In the genomic region with DNA sequence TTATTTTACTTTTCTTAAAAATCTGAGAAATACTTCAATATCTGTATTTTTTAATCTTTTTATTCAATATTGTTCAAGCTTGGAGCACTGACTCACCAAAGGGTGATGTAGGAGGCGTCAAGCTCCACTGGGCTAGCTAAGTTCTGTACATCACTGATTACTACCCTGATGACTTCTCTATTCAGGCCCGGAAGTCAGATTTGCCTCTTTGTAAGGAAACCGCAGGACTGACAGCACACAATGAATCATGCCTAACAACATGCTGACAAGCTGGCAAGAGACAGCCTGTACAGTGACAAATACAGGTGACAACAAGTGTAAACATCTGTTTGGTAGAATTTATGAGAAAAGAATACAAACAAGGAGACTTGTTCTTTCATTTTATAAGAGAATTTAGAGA, we compare ENCODE assay signal across 1 cellular context.
TF ChIP-seq lines count a peak whose summit lies in the region.

No MANE protein-coding gene starts in this region.

TF ChIP-seq in K562, 482 proteins besides CTCF, POLR2A, EP300 and RAD21 (continued from another document and continues in another):
- TF ChIP-seq ZFP36 (IDR thresholded peaks at IDR 0.05; ENCODE audit: low read depth, low read length, partially characterized antibody): peak; percentile 17
- TF ChIP-seq NCOA1 (IDR thresholded peaks at IDR 0.05; ENCODE audit: low read depth): no peak
- TF ChIP-seq ETS2 (tag; IDR thresholded peaks at IDR 0.05; ENCODE audit: borderline replicate concordance, poor library complexity, severe bottlenecking): no peak
- TF ChIP-seq HMG20B (CRISPR knock-in tag; IDR thresholded peaks at IDR 0.05): no peak
- no peak for TF ChIP-seq HNRNPL (IDR thresholded peaks at IDR 0.05; ENCODE audit: low read depth, low read length)
- TF ChIP-seq RBM15 (IDR thresholded peaks at IDR 0.05; ENCODE audit: insufficient read depth, low read length): no peak
- TF ChIP-seq, protein P1, sequence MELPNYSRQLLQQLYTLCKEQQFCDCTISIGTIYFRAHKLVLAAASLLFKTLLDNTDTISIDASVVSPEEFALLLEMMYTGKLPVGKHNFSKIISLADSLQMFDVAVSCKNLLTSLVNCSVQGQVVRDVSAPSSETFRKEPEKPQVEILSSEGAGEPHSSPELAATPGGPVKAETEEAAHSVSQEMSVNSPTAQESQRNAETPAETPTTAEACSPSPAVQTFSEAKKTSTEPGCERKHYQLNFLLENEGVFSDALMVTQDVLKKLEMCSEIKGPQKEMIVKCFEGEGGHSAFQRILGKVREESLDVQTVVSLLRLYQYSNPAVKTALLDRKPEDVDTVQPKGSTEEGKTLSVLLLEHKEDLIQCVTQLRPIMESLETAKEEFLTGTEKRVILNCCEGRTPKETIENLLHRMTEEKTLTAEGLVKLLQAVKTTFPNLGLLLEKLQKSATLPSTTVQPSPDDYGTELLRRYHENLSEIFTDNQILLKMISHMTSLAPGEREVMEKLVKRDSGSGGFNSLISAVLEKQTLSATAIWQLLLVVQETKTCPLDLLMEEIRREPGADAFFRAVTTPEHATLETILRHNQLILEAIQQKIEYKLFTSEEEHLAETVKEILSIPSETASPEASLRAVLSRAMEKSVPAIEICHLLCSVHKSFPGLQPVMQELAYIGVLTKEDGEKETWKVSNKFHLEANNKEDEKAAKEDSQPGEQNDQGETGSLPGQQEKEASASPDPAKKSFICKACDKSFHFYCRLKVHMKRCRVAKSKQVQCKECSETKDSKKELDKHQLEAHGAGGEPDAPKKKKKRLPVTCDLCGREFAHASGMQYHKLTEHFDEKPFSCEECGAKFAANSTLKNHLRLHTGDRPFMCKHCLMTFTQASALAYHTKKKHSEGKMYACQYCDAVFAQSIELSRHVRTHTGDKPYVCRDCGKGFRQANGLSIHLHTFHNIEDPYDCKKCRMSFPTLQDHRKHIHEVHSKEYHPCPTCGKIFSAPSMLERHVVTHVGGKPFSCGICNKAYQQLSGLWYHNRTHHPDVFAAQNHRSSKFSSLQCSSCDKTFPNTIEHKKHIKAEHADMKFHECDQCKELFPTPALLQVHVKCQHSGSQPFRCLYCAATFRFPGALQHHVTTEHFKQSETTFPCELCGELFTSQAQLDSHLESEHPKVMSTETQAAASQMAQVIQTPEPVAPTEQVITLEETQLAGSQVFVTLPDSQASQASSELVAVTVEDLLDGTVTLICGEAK (IDR thresholded peaks at IDR 0.05): no peak
- TF ChIP-seq, protein P1 (CRISPR knock-in tag; IDR thresholded peaks at IDR 0.05): no peak
- TF ChIP-seq, protein P2, sequence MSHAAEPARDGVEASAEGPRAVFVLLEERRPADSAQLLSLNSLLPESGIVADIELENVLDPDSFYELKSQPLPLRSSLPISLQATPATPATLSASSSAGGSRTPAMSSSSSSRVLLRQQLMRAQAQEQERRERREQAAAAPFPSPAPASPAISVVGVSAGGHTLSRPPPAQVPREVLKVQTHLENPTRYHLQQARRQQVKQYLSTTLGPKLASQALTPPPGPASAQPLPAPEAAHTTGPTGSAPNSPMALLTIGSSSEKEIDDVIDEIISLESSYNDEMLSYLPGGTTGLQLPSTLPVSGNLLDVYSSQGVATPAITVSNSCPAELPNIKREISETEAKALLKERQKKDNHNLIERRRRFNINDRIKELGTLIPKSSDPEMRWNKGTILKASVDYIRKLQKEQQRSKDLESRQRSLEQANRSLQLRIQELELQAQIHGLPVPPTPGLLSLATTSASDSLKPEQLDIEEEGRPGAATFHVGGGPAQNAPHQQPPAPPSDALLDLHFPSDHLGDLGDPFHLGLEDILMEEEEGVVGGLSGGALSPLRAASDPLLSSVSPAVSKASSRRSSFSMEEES (CRISPR knock-in tag; IDR thresholded peaks at IDR 0.05): no peak
- TF ChIP-seq, protein P3, sequence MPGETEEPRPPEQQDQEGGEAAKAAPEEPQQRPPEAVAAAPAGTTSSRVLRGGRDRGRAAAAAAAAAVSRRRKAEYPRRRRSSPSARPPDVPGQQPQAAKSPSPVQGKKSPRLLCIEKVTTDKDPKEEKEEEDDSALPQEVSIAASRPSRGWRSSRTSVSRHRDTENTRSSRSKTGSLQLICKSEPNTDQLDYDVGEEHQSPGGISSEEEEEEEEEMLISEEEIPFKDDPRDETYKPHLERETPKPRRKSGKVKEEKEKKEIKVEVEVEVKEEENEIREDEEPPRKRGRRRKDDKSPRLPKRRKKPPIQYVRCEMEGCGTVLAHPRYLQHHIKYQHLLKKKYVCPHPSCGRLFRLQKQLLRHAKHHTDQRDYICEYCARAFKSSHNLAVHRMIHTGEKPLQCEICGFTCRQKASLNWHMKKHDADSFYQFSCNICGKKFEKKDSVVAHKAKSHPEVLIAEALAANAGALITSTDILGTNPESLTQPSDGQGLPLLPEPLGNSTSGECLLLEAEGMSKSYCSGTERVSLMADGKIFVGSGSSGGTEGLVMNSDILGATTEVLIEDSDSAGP (CRISPR knock-in tag; IDR thresholded peaks at IDR 0.05): no peak
- TF ChIP-seq, protein P4, sequence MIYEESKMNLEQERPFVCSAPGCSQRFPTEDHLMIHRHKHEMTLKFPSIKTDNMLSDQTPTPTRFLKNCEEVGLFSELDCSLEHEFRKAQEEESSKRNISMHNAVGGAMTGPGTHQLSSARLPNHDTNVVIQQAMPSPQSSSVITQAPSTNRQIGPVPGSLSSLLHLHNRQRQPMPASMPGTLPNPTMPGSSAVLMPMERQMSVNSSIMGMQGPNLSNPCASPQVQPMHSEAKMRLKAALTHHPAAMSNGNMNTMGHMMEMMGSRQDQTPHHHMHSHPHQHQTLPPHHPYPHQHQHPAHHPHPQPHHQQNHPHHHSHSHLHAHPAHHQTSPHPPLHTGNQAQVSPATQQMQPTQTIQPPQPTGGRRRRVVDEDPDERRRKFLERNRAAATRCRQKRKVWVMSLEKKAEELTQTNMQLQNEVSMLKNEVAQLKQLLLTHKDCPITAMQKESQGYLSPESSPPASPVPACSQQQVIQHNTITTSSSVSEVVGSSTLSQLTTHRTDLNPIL (CRISPR knock-in tag; IDR thresholded peaks at IDR 0.05): no peak
- no peak for TF ChIP-seq COPS2 (conservative IDR thresholded peaks at IDR 0.05)
- TF ChIP-seq ZNF24 (IDR thresholded peaks at IDR 0.05): no peak
- no peak for TF ChIP-seq ZNF3 (CRISPR knock-in tag; IDR thresholded peaks at IDR 0.05)
- TF ChIP-seq GABPA (tag; conservative IDR thresholded peaks at IDR 0.05; ENCODE audit: low read depth): peak; percentile 63
- TF ChIP-seq DDX20 (tag; IDR thresholded peaks at IDR 0.05; ENCODE audit: low read depth): no peak
- no peak for TF ChIP-seq NFE2L1 (tag; IDR thresholded peaks at IDR 0.05; ENCODE audit: borderline replicate concordance, low read depth)
- no peak for TF ChIP-seq CSDE1 (IDR thresholded peaks at IDR 0.05)
- TF ChIP-seq ZFP1 (CRISPR knock-in tag; IDR thresholded peaks at IDR 0.05): no peak
- TF ChIP-seq, protein P5, sequence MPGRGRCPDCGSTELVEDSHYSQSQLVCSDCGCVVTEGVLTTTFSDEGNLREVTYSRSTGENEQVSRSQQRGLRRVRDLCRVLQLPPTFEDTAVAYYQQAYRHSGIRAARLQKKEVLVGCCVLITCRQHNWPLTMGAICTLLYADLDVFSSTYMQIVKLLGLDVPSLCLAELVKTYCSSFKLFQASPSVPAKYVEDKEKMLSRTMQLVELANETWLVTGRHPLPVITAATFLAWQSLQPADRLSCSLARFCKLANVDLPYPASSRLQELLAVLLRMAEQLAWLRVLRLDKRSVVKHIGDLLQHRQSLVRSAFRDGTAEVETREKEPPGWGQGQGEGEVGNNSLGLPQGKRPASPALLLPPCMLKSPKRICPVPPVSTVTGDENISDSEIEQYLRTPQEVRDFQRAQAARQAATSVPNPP (IDR thresholded peaks at IDR 0.05; ENCODE audit: borderline replicate concordance, insufficient read depth, insufficient read length): no peak
- TF ChIP-seq MAFG (tag; conservative IDR thresholded peaks at IDR 0.05): no peak
- no peak for TF ChIP-seq ZFPM2 (CRISPR knock-in tag; IDR thresholded peaks at IDR 0.05)
- no peak for TF ChIP-seq POLR3G (IDR thresholded peaks at IDR 0.05; ENCODE audit: extremely low read depth, insufficient read length, insufficient replicate concordance)
- no peak for TF ChIP-seq CAMTA2 (CRISPR knock-in tag; conservative IDR thresholded peaks at IDR 0.05)
- no peak for TF ChIP-seq DACH1 (IDR thresholded peaks at IDR 0.05; ENCODE audit: partially characterized antibody)
- no peak for TF ChIP-seq BDP1 (IDR thresholded peaks at IDR 0.05; ENCODE audit: insufficient read depth, insufficient read length)
- no peak for TF ChIP-seq MAZ (CRISPR knock-in tag; conservative IDR thresholded peaks at IDR 0.05 in 1 of 2, IDR thresholded peaks at IDR 0.05 in 1 of 2)
- TF ChIP-seq EP400 (IDR thresholded peaks at IDR 0.05): no peak
- no peak for TF ChIP-seq RBM39 (optimal IDR thresholded peaks at IDR 0.05; ENCODE audit: low read depth, low read length)
- TF ChIP-seq YY1 (IDR thresholded peaks at IDR 0.05; ENCODE audit: borderline replicate concordance in 1 of 3, control insufficient read depth in 1 of 3, extremely low read depth in 1 of 3, insufficient read depth in 3 of 3, insufficient read length in 1 of 3, insufficient replicate concordance in 2 of 3, low read depth in 1 of 3, low read length in 2 of 3): no peak
- TF ChIP-seq, protein P6, sequence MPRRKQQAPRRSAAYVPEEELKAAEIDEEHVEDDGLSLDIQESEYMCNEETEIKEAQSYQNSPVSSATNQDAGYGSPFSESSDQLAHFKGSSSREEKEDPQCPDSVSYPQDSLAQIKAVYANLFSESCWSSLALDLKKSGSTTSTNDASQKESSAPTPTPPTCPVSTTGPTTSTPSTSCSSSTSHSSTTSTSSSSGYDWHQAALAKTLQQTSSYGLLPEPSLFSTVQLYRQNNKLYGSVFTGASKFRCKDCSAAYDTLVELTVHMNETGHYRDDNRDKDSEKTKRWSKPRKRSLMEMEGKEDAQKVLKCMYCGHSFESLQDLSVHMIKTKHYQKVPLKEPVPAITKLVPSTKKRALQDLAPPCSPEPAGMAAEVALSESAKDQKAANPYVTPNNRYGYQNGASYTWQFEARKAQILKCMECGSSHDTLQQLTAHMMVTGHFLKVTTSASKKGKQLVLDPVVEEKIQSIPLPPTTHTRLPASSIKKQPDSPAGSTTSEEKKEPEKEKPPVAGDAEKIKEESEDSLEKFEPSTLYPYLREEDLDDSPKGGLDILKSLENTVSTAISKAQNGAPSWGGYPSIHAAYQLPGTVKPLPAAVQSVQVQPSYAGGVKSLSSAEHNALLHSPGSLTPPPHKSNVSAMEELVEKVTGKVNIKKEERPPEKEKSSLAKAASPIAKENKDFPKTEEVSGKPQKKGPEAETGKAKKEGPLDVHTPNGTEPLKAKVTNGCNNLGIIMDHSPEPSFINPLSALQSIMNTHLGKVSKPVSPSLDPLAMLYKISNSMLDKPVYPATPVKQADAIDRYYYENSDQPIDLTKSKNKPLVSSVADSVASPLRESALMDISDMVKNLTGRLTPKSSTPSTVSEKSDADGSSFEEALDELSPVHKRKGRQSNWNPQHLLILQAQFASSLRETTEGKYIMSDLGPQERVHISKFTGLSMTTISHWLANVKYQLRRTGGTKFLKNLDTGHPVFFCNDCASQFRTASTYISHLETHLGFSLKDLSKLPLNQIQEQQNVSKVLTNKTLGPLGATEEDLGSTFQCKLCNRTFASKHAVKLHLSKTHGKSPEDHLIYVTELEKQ (CRISPR knock-in tag; IDR thresholded peaks at IDR 0.05): no peak
- no peak for TF ChIP-seq HDAC1 (IDR thresholded peaks at IDR 0.05)
- TF ChIP-seq, protein P7, sequence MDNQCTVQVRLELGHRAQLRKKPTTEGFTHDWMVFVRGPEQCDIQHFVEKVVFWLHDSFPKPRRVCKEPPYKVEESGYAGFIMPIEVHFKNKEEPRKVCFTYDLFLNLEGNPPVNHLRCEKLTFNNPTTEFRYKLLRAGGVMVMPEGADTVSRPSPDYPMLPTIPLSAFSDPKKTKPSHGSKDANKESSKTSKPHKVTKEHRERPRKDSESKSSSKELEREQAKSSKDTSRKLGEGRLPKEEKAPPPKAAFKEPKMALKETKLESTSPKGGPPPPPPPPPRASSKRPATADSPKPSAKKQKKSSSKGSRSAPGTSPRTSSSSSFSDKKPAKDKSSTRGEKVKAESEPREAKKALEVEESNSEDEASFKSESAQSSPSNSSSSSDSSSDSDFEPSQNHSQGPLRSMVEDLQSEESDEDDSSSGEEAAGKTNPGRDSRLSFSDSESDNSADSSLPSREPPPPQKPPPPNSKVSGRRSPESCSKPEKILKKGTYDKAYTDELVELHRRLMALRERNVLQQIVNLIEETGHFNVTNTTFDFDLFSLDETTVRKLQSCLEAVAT (IDR thresholded peaks at IDR 0.05): peak in 1 of 2 experiments; percentile 54; a peak in 1 of 4 replicates
- no peak for TF ChIP-seq ZNF134 (CRISPR knock-in tag; conservative IDR thresholded peaks at IDR 0.05)
- TF ChIP-seq SNRNP70 (optimal IDR thresholded peaks at IDR 0.05; ENCODE audit: low read depth, low read length): no peak
- no peak for TF ChIP-seq HNRNPUL1 (IDR thresholded peaks at IDR 0.05; ENCODE audit: low read length)
- no peak for TF ChIP-seq ZNF57 (CRISPR knock-in tag; IDR thresholded peaks at IDR 0.05)
- TF ChIP-seq HMG20A (CRISPR knock-in tag; conservative IDR thresholded peaks at IDR 0.05): no peak
- no peak for TF ChIP-seq TEAD2 (tag; IDR thresholded peaks at IDR 0.05)
- TF ChIP-seq FOSL1 (tag; conservative IDR thresholded peaks at IDR 0.05): peak; percentile 92
- TF ChIP-seq ZNF121 (CRISPR knock-in tag; conservative IDR thresholded peaks at IDR 0.05): no peak
- TF ChIP-seq ZNF274 (IDR thresholded peaks at IDR 0.05; ENCODE audit: borderline replicate concordance, low read depth, low read length): no peak
- TF ChIP-seq ERF (CRISPR knock-in tag; IDR thresholded peaks at IDR 0.05): no peak
- no peak for TF ChIP-seq ELF2 (CRISPR knock-in tag; IDR thresholded peaks at IDR 0.05)
- no peak; the same call in 1 of the 2 replicates for TF ChIP-seq STAT5A (IDR thresholded peaks at IDR 0.05; ENCODE audit: borderline replicate concordance, low read length)
- no peak for TF ChIP-seq ZNF444 (CRISPR knock-in tag; IDR thresholded peaks at IDR 0.05)
- TF ChIP-seq NR3C1 (CRISPR knock-in tag; IDR thresholded peaks at IDR 0.05): no peak
